ENCODE assay signal across 8 cellular contexts in genomic region chr15:61834076-61834697, GRCh38.
DNase-seq lines count a peak whose midpoint lies in the region; ATAC-seq and TF ChIP-seq lines count a peak whose summit lies in the region.

No MANE protein-coding gene starts in this region.

- ATAC-seq in left cardiac atrium (peak; percentile 79 to 85), GM18519 (IDR thresholded peaks at IDR 0.05; ENCODE audit: low FRiP score, unreplicated experiment) (no peak)

- no peak overlapping the region for H3K4me3 ChIP-seq in BE2C (ENCODE audit: low read depth, low read length)

- H3K27me3 ChIP-seq in BE2C, result no peaks in the 10 kb centered on the region

- peaks cover 14% of the 10 kb centered on the region for H3K4me1 ChIP-seq in BE2C

- TF ChIP-seq CTCF in BE2C (IDR thresholded peaks at IDR 0.05; ENCODE audit: low read depth, low read length) (peak; percentile 99), GM20000 (IDR thresholded peaks at IDR 0.05; ENCODE audit: extremely low read depth, missing control alignments) (peak; percentile 96)

- no peaks in the 10 kb centered on the region for H3K9me3 ChIP-seq in BE2C

- peak; percentile 79 for DNase-seq in BE2C
- peak; percentile 58 for DNase-seq in GM20000 (ENCODE audit: low spot score)
- DNase-seq in NCI-H128 (lab: John Stamatoyannopoulos, UW; ENCODE audit: unreplicated experiment), result peak; percentile 23
- DNase-seq in SW480 (ENCODE audit: low spot score), result peak; percentile 49
- peak; percentile 41 for DNase-seq in activated naive CD8-positive, alpha-beta T cell treated with anti-CD3 and anti-CD28 coated beads, Interleukin-2, amount 50 U/mL, for 16 hours (ENCODE audit: low read depth, low spot score)
- DNase-seq in left cardiac atrium, result peak; percentile 79
- peak; percentile 76 for DNase-seq in putamen (ENCODE audit: low spot score)

- no peaks in the 10 kb centered on the region for H3K36me3 ChIP-seq in BE2C

- intact Hi-C loops in left cardiac atrium (cut with DNase I), result loop anchor here in 1 of 2 donors (5.0 kb wide), 1 partner anchor 1247 kb away; no protein-coding TSS in a partner anchor

Comparison
In these comparisons a context has a peak if more than half of its experiments do, and no peak if none do; other contexts are left out.
1. DNase-seq: peak in every context shown above with its lines; median percentile 79 in BE2C; 79 in left cardiac atrium; 76 in putamen; 58 in GM20000; 49 in SW480; 41 in activated naive CD8-positive, alpha-beta T cell treated with anti-CD3 and anti-CD28 coated beads, Interleukin-2, amount 50 U/mL, for 16 hours; 23 in NCI-H128.